Comparison of ENCODE assay signal across 9 cellular contexts in genomic region chr7:143407296-143408246, GRCh38. TPM values are rescaled to one million over a fixed set of nuclear protein-coding genes. Genes with fewer than 3 reads are reported as not detected.
DNase-seq lines count a peak whose midpoint lies in the region; ATAC-seq and TF ChIP-seq lines count a peak whose summit lies in the region.
"Had no signal": no experiment of that assay in that cellular context is flagged by ENCODE, and none has a peak within 500 bp of the region (broad histone marks: within the 10 kb centered on the region; RNA-seq: fewer than 3 reads in every experiment).

No MANE protein-coding gene starts in this region.

- H3K4me3 ChIP-seq in upper lobe of left lung, result peak overlapping the region in 3 of 4 donors; percentile 53 to 62 (median 59)
- H3K4me3 ChIP-seq in brain microvascular endothelial cell (ENCODE audit: low read depth, low read length), result no peak overlapping the region

- H3K9me3 Mint-ChIP-seq in activated T-helper 2 cell treated with anti-CD3 and anti-CD28 coated beads, Interferon-gamma antibody, Interleukin-2, Interleukin-4, amounts not matched to agents 10 μg/mL and 5 μg/mL and 100 μg/mL, durations not matched to agents 14 hours and 24 hours and 36 hours, result no peaks in the 10 kb centered on the region

- DNase-seq in activated effector memory CD4-positive, alpha-beta T cell treated with Interleukin-2 at 50 U/mL for 16 hours, result peak; percentile 44
- no peak for DNase-seq in activated effector memory CD4-positive, alpha-beta T cell treated with anti-CD3 and anti-CD28 coated beads, Interleukin-2, amount 50 U/mL, for 16 hours
- DNase-seq in activated T-helper 2 cell treated with anti-CD3 and anti-CD28 coated beads, Interferon-gamma antibody, Interleukin-2, Interleukin-4, amounts not matched to agents 10 μg/mL and 5 μg/mL and 100 μg/mL, durations not matched to agents 14 hours and 24 hours and 36 hours (ENCODE audit: low spot score), result no peak
- DNase-seq in left lobe of liver (ENCODE audit: low spot score) (peak; percentile 34), upper lobe of left lung (no peak), occipital lobe (lab: John Stamatoyannopoulos, UW) (no peak), brain microvascular endothelial cell (no peak)

- peaks cover 34% of the 10 kb centered on the region for H3K27me3 Mint-ChIP-seq in activated T-helper 2 cell treated with anti-CD3 and anti-CD28 coated beads, Interferon-gamma antibody, Interleukin-2, Interleukin-4, amounts not matched to agents 10 μg/mL and 5 μg/mL and 100 μg/mL, durations not matched to agents 14 hours and 24 hours and 36 hours (ENCODE audit: low read depth)

- H3K9me3 ChIP-seq in upper lobe of left lung, result no peaks in the 10 kb centered on the region

- intact Hi-C loops in activated T-helper 2 cell treated with anti-CD3 and anti-CD28 coated beads, Interferon-gamma antibody, Interleukin-2, Interleukin-4, amounts not matched to agents 10 μg/mL and 5 μg/mL and 100 μg/mL, durations not matched to agents 14 hours and 24 hours and 36 hours (cut with micrococcal nuclease), result loop anchor here (1.0 to 2.0 kb wide), 3 partner anchors 21 to 167 kb away; no protein-coding TSS in a partner anchor

- TF ChIP-seq CTCF in upper lobe of left lung (IDR thresholded peaks at IDR 0.05), result no peak
- TF ChIP-seq CTCF in brain microvascular endothelial cell (IDR thresholded peaks at IDR 0.05; ENCODE audit: low read depth, low read length, missing control alignments), result no peak

- peak; percentile 32 for ATAC-seq in left lobe of liver
- peak; percentile 3 to 4 for ATAC-seq in upper lobe of left lung (ENCODE audit: low FRiP score in 2 of 2)
- no peak for ATAC-seq in HG02571 (IDR thresholded peaks at IDR 0.05; ENCODE audit: unreplicated experiment)

- peaks cover 18 to 38% (median 33%) of the 10 kb centered on the region in 4 donors for H3K4me1 ChIP-seq in upper lobe of left lung

- H3K27me3 ChIP-seq in upper lobe of left lung, result no peaks in the 10 kb centered on the region
- no peaks in the 10 kb centered on the region for H3K27me3 ChIP-seq in brain microvascular endothelial cell (replicated peaks)

- WGBS in upper lobe of left lung, 2 donors, result 44 to 53% methylated on average over 10 to 13 of the region's 13 CpGs

- no peak for TF ChIP-seq POLR2A in upper lobe of left lung (IDR thresholded peaks at IDR 0.05)

- in situ Hi-C loops in brain microvascular endothelial cell (cut with HindIII; ENCODE audit: low pct_ligation_motif_present, low sequenced_read_pairs), result no loop called here

- H3K36me3 Mint-ChIP-seq in activated T-helper 2 cell treated with anti-CD3 and anti-CD28 coated beads, Interferon-gamma antibody, Interleukin-2, Interleukin-4, amounts not matched to agents 10 μg/mL and 5 μg/mL and 100 μg/mL, durations not matched to agents 14 hours and 24 hours and 36 hours (ENCODE audit: low read depth), result no peaks in the 10 kb centered on the region

- H3K36me3 ChIP-seq in upper lobe of left lung (no peaks in the 10 kb centered on the region), brain microvascular endothelial cell (replicated peaks) (no peaks in the 10 kb centered on the region)

- no peak for TF ChIP-seq EP300 in upper lobe of left lung (IDR thresholded peaks at IDR 0.05)

- no peak overlapping the region for H3K27ac Mint-ChIP-seq in activated T-helper 2 cell treated with anti-CD3 and anti-CD28 coated beads, Interferon-gamma antibody, Interleukin-2, Interleukin-4, amounts not matched to agents 10 μg/mL and 5 μg/mL and 100 μg/mL, durations not matched to agents 14 hours and 24 hours and 36 hours

- peak overlapping the region; percentile 40 to 81 (median 74) for H3K27ac ChIP-seq in upper lobe of left lung
- no peak overlapping the region for H3K27ac ChIP-seq in brain microvascular endothelial cell

- H3K4me3 Mint-ChIP-seq in activated T-helper 2 cell treated with anti-CD3 and anti-CD28 coated beads, Interferon-gamma antibody, Interleukin-2, Interleukin-4, amounts not matched to agents 10 μg/mL and 5 μg/mL and 100 μg/mL, durations not matched to agents 14 hours and 24 hours and 36 hours (ENCODE audit: low read depth), result peak overlapping the region; percentile 45

- peaks cover 23% of the 10 kb centered on the region for H3K4me1 Mint-ChIP-seq in activated T-helper 2 cell treated with anti-CD3 and anti-CD28 coated beads, Interferon-gamma antibody, Interleukin-2, Interleukin-4, amounts not matched to agents 10 μg/mL and 5 μg/mL and 100 μg/mL, durations not matched to agents 14 hours and 24 hours and 36 hours (ENCODE audit: low read depth)

RNA-seq across cellular contexts. Expression of gene EPHA1, which starts 1.1 kb away (rescaled TPM):
- total RNA-seq in activated T-helper 2 cell treated with anti-CD3 and anti-CD28 coated beads, Interferon-gamma antibody, Interleukin-2, Interleukin-4, amounts not matched to agents 10 μg/mL and 5 μg/mL and 100 μg/mL, durations not matched to agents 14 hours and 24 hours and 36 hours, result 0.07 and 0.34 TPM in 2 replicates
- 39.6 TPM for total RNA-seq in left lobe of liver
- 10 to 100 TPM in 4 of 6 donors, 1 to 10 TPM in 2; 5.3 to 18.9 (median 13.0) TPM for total RNA-seq in upper lobe of left lung
- not detected for total RNA-seq in occipital lobe

RNA-seq across cellular contexts. Expression of gene ZYX, which starts 26.4 kb away (rescaled TPM):
- 114 and 115 TPM in 2 replicates for total RNA-seq in activated T-helper 2 cell treated with anti-CD3 and anti-CD28 coated beads, Interferon-gamma antibody, Interleukin-2, Interleukin-4, amounts not matched to agents 10 μg/mL and 5 μg/mL and 100 μg/mL, durations not matched to agents 14 hours and 24 hours and 36 hours
- 33.8 TPM for total RNA-seq in left lobe of liver
- total RNA-seq in upper lobe of left lung, result 100 to 1,000 TPM in 5 of 6 donors, 10 to 100 TPM in 1; 44.6 to 345 (median 222) TPM
- total RNA-seq in occipital lobe, result 9.4 TPM

RNA-seq across cellular contexts. Expression of gene TAS2R60, which starts 35.7 kb away (rescaled TPM):
- not detected in 2 replicates for total RNA-seq in activated T-helper 2 cell treated with anti-CD3 and anti-CD28 coated beads, Interferon-gamma antibody, Interleukin-2, Interleukin-4, amounts not matched to agents 10 μg/mL and 5 μg/mL and 100 μg/mL, durations not matched to agents 14 hours and 24 hours and 36 hours
- 0.38 TPM for total RNA-seq in left lobe of liver
- 1 to 10 TPM in 2 of 6 donors, under 1 TPM in 1, not detected in 3; 0.83 to 3.1 (median 1.2) TPM for total RNA-seq in upper lobe of left lung
- total RNA-seq in occipital lobe, result not detected
- total RNA-seq: T-helper 1 cell treated with Interleukin-12 subunit alpha and Interleukin-12 subunit beta and Interleukin-4 antibody, amounts not matched to agents 30 ng/mL and 1 ng/mL, for 36 hours had no signal

RNA-seq across cellular contexts. Expression of gene FAM131B, which starts 45.1 kb away (rescaled TPM):
- 1.3 and 2.0 TPM in 2 replicates for total RNA-seq in activated T-helper 2 cell treated with anti-CD3 and anti-CD28 coated beads, Interferon-gamma antibody, Interleukin-2, Interleukin-4, amounts not matched to agents 10 μg/mL and 5 μg/mL and 100 μg/mL, durations not matched to agents 14 hours and 24 hours and 36 hours
- total RNA-seq in left lobe of liver (0.38 TPM), upper lobe of left lung (1 to 10 TPM in 1 of 6 donors, under 1 TPM in 4, not detected in 1; 0.59 to 5.7 (median 0.67) TPM), occipital lobe (91.1 TPM)

Comparison
In these comparisons a context has a peak if more than half of its experiments do, and no peak if none do; other contexts are left out.
1. DNase-seq: peak in activated effector memory CD4-positive, alpha-beta T cell treated with Interleukin-2 at 50 U/mL for 16 hours (single experiment) and left lobe of liver (single experiment); none in activated effector memory CD4-positive, alpha-beta T cell treated with anti-CD3 and anti-CD28 coated beads, Interleukin-2, amount 50 U/mL, for 16 hours (single experiment), activated T-helper 2 cell treated with anti-CD3 and anti-CD28 coated beads, Interferon-gamma antibody, Interleukin-2, Interleukin-4, amounts not matched to agents 10 μg/mL and 5 μg/mL and 100 μg/mL, durations not matched to agents 14 hours and 24 hours and 36 hours (single experiment), upper lobe of left lung (0 of 2), occipital lobe (single experiment) and brain microvascular endothelial cell (single experiment).